In genomic region chr10:125840955-125841354, GRCh38 we compare ENCODE assay signal across 24 cellular contexts. TPM values are rescaled to one million over a fixed set of nuclear protein-coding genes. Genes with fewer than 3 reads are reported as not detected.
DNase-seq lines count a peak whose midpoint lies in the region; ATAC-seq, FAIRE-seq and TF ChIP-seq lines count a peak whose summit lies in the region.
"Had no signal": no experiment of that assay in that cellular context is flagged by ENCODE, and none has a peak within 500 bp of the region (broad histone marks: within the 10 kb centered on the region; RNA-seq: fewer than 3 reads in every experiment).

No MANE protein-coding gene starts in this region.

- no peaks in the 10 kb centered on the region for H3K27me3 ChIP-seq in right cardiac atrium (ENCODE audit: control insufficient read depth, insufficient read depth)
- H3K27me3 ChIP-seq: gastroesophageal sphincter, neutrophil, right atrium auricular region, tibial nerve had no signal

- H3K27ac Mint-ChIP-seq in HFFc6, result peak overlapping the region; percentile 20; the same call in 1 of the 2 replicates
- H3K27ac Mint-ChIP-seq: activated naive CD8-positive, alpha-beta T cell treated with anti-CD3 and anti-CD28 coated beads, Interleukin-2, amount 10 ng/mL, durations not matched to agents 7 days and 5 days; activated T-helper 1 cell treated with anti-CD3 and anti-CD28 coated beads, Interleukin-12 subunit alpha, Interleukin-12 subunit beta, Interleukin-2, Interleukin-4 antibody, amounts not matched to agents 30 ng/mL and 10 ng/mL and 1 ng/mL, durations not matched to agents 14 hours and 24 hours and 36 hours; stimulated activated memory B cell treated with anti-CD40 and anti-IgM and Interleukin-4, amounts not matched to agents 10 μg/mL and 1 μg/mL and 100 μg/mL, for 72 hours had no signal

- H3K9me3 Mint-ChIP-seq in HFFc6, result no peaks in the 10 kb centered on the region
- H3K9me3 Mint-ChIP-seq: activated naive CD8-positive, alpha-beta T cell treated with anti-CD3 and anti-CD28 coated beads, Interleukin-2, amount 10 ng/mL, durations not matched to agents 7 days and 5 days; activated T-helper 1 cell treated with anti-CD3 and anti-CD28 coated beads, Interleukin-12 subunit alpha, Interleukin-12 subunit beta, Interleukin-2, Interleukin-4 antibody, amounts not matched to agents 30 ng/mL and 10 ng/mL and 1 ng/mL, durations not matched to agents 14 hours and 24 hours and 36 hours; CD4-positive, alpha-beta memory T cell; central memory CD8-positive, alpha-beta T cell; endodermal cell; stimulated activated memory B cell treated with anti-CD40 and anti-IgM and Interleukin-4, amounts not matched to agents 10 μg/mL and 1 μg/mL and 100 μg/mL, for 72 hours had no signal

- TF ChIP-seq CTCF in C4-2B (conservative IDR thresholded peaks at IDR 0.05) (no peak), HFFc6 (IDR thresholded peaks at IDR 0.05) (no peak), astrocyte of the spinal cord (IDR thresholded peaks at IDR 0.05; ENCODE audit: low read depth, low read length) (no peak), foreskin fibroblast (IDR thresholded peaks at IDR 0.05; ENCODE audit: low read depth, low read length) (no peak)

- H3K36me3 Mint-ChIP-seq in HFFc6 (ENCODE audit: low read depth), result peaks cover 15% of the 10 kb centered on the region

- in situ Hi-C loops in astrocyte of the spinal cord (cut with HindIII; ENCODE audit: low sequenced_read_pairs), result no loop called here

- intact Hi-C loops in right cardiac atrium (cut with DNase I), result no loop called here

- ATAC-seq in right cardiac atrium, result no peak
- ATAC-seq in HG03135 (IDR thresholded peaks at IDR 0.05; ENCODE audit: unreplicated experiment), result no peak
- ATAC-seq: activated CD4-positive, CD25-positive, alpha-beta regulatory T cell treated with anti-CD3 and anti-CD28 coated beads, Interleukin-2, amount 50 U/mL, for 24 hours; gastroesophageal sphincter; stimulated activated memory B cell treated with anti-CD40 and anti-IgM and Interleukin-4, amounts not matched to agents 10 μg/mL and 1 μg/mL and 100 μg/mL, for 72 hours had no signal

- 92% methylated on average over 3 of the region's 3 CpGs for WGBS in right cardiac atrium

- no peaks in the 10 kb centered on the region for H3K9me3 ChIP-seq in right cardiac atrium (ENCODE audit: control insufficient read depth, low read length)
- H3K9me3 ChIP-seq: gastroesophageal sphincter, neutrophil, right atrium auricular region, tibial nerve had no signal

- FAIRE-seq in urothelium cell line (lab: Jason Lieb, UNC), result no peak
- FAIRE-seq: H1 had no signal

- H3K27me3 Mint-ChIP-seq in HFFc6 (ENCODE audit: insufficient read depth), result no peaks in the 10 kb centered on the region; the same call in none of the 2 replicates
- H3K27me3 Mint-ChIP-seq: activated naive CD8-positive, alpha-beta T cell treated with anti-CD3 and anti-CD28 coated beads, Interleukin-2, amount 10 ng/mL, durations not matched to agents 7 days and 5 days; CD4-positive, alpha-beta memory T cell; central memory CD8-positive, alpha-beta T cell; stimulated activated memory B cell treated with anti-CD40 and anti-IgM and Interleukin-4, amounts not matched to agents 10 μg/mL and 1 μg/mL and 100 μg/mL, for 72 hours had no signal

- H3K4me3 ChIP-seq in astrocyte of the spinal cord (ENCODE audit: low read depth, low read length) (no peak overlapping the region), foreskin fibroblast (ENCODE audit: low read depth in 1 of 2, low read length in 2 of 2) (no peak overlapping the region), right cardiac atrium (ENCODE audit: low read length) (no peak overlapping the region)
- H3K4me3 ChIP-seq: gastroesophageal sphincter, PC-9, right atrium auricular region, SK-N-MC, tibial nerve had no signal

- DNase-seq in HFFc6 (peak; percentile 7), astrocyte of the spinal cord (ENCODE audit: low read depth, low spot score) (peak; percentile 27), foreskin fibroblast (peak; percentile 6 to 36), NCI-H1930 (lab: John Stamatoyannopoulos, UW) (no peak), right cardiac atrium (no peak), urothelium cell line (ENCODE audit: low spot score) (no peak)
- DNase-seq: activated naive CD8-positive, alpha-beta T cell treated with anti-CD3 and anti-CD28 coated beads, Interleukin-2, amount 10 ng/mL, durations not matched to agents 7 days and 5 days; CD4-positive, alpha-beta memory T cell; endodermal cell; NCI-H2107; PC-9; T-helper 9 cell had no signal

- no peaks in the 10 kb centered on the region for H3K4me1 ChIP-seq in right cardiac atrium (ENCODE audit: control insufficient read depth, insufficient read depth, low read length)

- H3K27ac ChIP-seq in C4-2B, result peak overlapping the region; percentile 28; the same call in 1 of the 2 replicates
- no peak overlapping the region for H3K27ac ChIP-seq in right cardiac atrium (ENCODE audit: low read length)
- H3K27ac ChIP-seq: gastroesophageal sphincter, neutrophil, PC-9, right atrium auricular region, SK-N-MC, tibial nerve had no signal

- peaks cover 13% of the 10 kb centered on the region for H3K4me1 Mint-ChIP-seq in HFFc6 (ENCODE audit: low read depth)
- H3K4me1 Mint-ChIP-seq: activated naive CD8-positive, alpha-beta T cell treated with anti-CD3 and anti-CD28 coated beads, Interleukin-2, amount 10 ng/mL, durations not matched to agents 7 days and 5 days; CD4-positive, alpha-beta memory T cell; central memory CD8-positive, alpha-beta T cell; endodermal cell; stimulated activated memory B cell treated with anti-CD40 and anti-IgM and Interleukin-4, amounts not matched to agents 10 μg/mL and 1 μg/mL and 100 μg/mL, for 72 hours had no signal

- no peak overlapping the region for H3K4me3 Mint-ChIP-seq in HFFc6
- H3K4me3 Mint-ChIP-seq: activated naive CD8-positive, alpha-beta T cell treated with anti-CD3 and anti-CD28 coated beads, Interleukin-2, amount 10 ng/mL, durations not matched to agents 7 days and 5 days; activated T-helper 1 cell treated with anti-CD3 and anti-CD28 coated beads, Interleukin-12 subunit alpha, Interleukin-12 subunit beta, Interleukin-2, Interleukin-4 antibody, amounts not matched to agents 30 ng/mL and 10 ng/mL and 1 ng/mL, durations not matched to agents 14 hours and 24 hours and 36 hours; CD4-positive, alpha-beta memory T cell; central memory CD8-positive, alpha-beta T cell; endodermal cell; stimulated activated memory B cell treated with anti-CD40 and anti-IgM and Interleukin-4, amounts not matched to agents 10 μg/mL and 1 μg/mL and 100 μg/mL, for 72 hours had no signal

RNA-seq across cellular contexts. Expression of gene BCCIP, which starts 17.6 kb away (rescaled TPM):
- total RNA-seq in HFFc6 (2021; fragmentation: NEBNext Ultra II Directional; extraction: Animal tissue kit (Norgen Biotek cat#: 25700)), result 10 to 100 TPM; 70.7 to 92.4 (median 88.0) TPM
- 10 to 100 TPM; 44.5 to 52.4 (median 48.0) TPM for total RNA-seq in right cardiac atrium
- polyA plus RNA-seq in right cardiac atrium, result 61.2 TPM

RNA-seq across cellular contexts. Expression of gene UROS, which starts 17.9 kb away (rescaled TPM):
- 100 to 1,000 TPM in 1 of 6 experiments, 10 to 100 TPM in 5; 84.9 to 102 (median 91.4) TPM for total RNA-seq in HFFc6 (2021; fragmentation: NEBNext Ultra II Directional; extraction: Animal tissue kit (Norgen Biotek cat#: 25700))
- total RNA-seq in right cardiac atrium, result 10 to 100 TPM; 57.6 to 81.7 (median 68.5) TPM
- 86.1 TPM for polyA plus RNA-seq in right cardiac atrium

RNA-seq across cellular contexts. Expression of gene DHX32, which starts 40.1 kb away (rescaled TPM):
- total RNA-seq in HFFc6 (2021; fragmentation: NEBNext Ultra II Directional; extraction: Animal tissue kit (Norgen Biotek cat#: 25700)), result 10 to 100 TPM; 18.6 to 22.4 (median 20.8) TPM
- 10 to 100 TPM; 35.6 to 42.5 (median 36.2) TPM for total RNA-seq in right cardiac atrium
- polyA plus RNA-seq in right cardiac atrium, result 23.3 TPM

RNA-seq across cellular contexts. Expression of gene FANK1, which starts 55.4 kb away (rescaled TPM):
- total RNA-seq in HFFc6 (2021; fragmentation: NEBNext Ultra II Directional; extraction: Animal tissue kit (Norgen Biotek cat#: 25700)), result 1 to 10 TPM in 2 of 6 experiments, under 1 TPM in 4; 0.50 to 1.4 (median 0.88) TPM
- 1 to 10 TPM in 1 of 4 donors, under 1 TPM in 3; 0.37 to 1.0 (median 0.51) TPM for total RNA-seq in right cardiac atrium
- 0.41 TPM for polyA plus RNA-seq in right cardiac atrium
- total RNA-seq: activated T-helper 1 cell treated with anti-CD3 and anti-CD28 coated beads, Interleukin-12 subunit alpha, Interleukin-12 subunit beta, Interleukin-2, Interleukin-4 antibody, amounts not matched to agents 30 ng/mL and 10 ng/mL and 1 ng/mL, durations not matched to agents 14 hours and 24 hours and 36 hours; H1 had no signal
- polyA plus RNA-seq: CD4-positive, alpha-beta memory T cell had no signal

Comparison
In these comparisons a context has a peak if more than half of its experiments do, and no peak if none do; other contexts are left out.
1. DNase-seq: peak in HFFc6 (single experiment), astrocyte of the spinal cord (single experiment) and foreskin fibroblast (2 of 2); none in NCI-H1930 (0 of 2), right cardiac atrium (0 of 3) and urothelium cell line (single experiment).